In the genomic region with DNA sequence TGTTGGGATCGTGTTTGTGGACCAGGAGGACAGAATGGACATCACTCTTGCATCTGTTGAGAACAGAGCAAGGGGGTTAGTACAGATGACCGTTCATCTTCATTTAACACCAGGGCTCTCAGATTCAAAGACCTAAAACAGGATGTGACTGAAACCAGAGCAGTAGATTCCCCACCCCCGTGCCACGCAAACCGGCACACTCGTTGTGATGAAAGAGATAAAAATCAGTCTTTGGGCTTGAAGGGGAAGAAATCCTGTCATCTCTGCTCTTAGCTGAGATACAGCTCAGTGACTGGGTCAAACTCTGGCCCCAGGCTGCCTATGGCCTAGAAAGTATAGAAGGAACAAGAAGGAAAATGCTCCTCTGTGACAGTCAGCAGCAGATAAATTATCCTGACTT, we compare ENCODE assay signal across 11 cellular contexts.
DNase-seq lines count a peak whose midpoint lies in the region; ATAC-seq and TF ChIP-seq lines count a peak whose summit lies in the region.
"Had no signal": no experiment of that assay in that cellular context is flagged by ENCODE, and none has a peak within 500 bp of the region (broad histone marks: within the 10 kb centered on the region; RNA-seq: fewer than 3 reads in every experiment).

No MANE protein-coding gene starts in this region.

- H3K27ac Mint-ChIP-seq in activated T-helper 2 cell treated with anti-CD3 and anti-CD28 coated beads, Interferon-gamma antibody, Interleukin-2, Interleukin-4, amounts not matched to agents 10 μg/mL and 5 μg/mL and 100 μg/mL, durations not matched to agents 14 hours and 24 hours and 36 hours, result peak overlapping the region; percentile 90

- no peak for TF ChIP-seq CTCF in heart right ventricle (IDR thresholded peaks at IDR 0.05)

- H3K9me3 ChIP-seq in heart right ventricle, result no peaks in the 10 kb centered on the region
- H3K9me3 ChIP-seq: esophagus muscularis mucosa had no signal

- no peaks in the 10 kb centered on the region for H3K9me3 Mint-ChIP-seq in activated T-helper 2 cell treated with anti-CD3 and anti-CD28 coated beads, Interferon-gamma antibody, Interleukin-2, Interleukin-4, amounts not matched to agents 10 μg/mL and 5 μg/mL and 100 μg/mL, durations not matched to agents 14 hours and 24 hours and 36 hours

- ATAC-seq in heart right ventricle, result no peak
- no peak for ATAC-seq in GM21529 (IDR thresholded peaks at IDR 0.05; ENCODE audit: unreplicated experiment)
- ATAC-seq: left colon had no signal

- no peak overlapping the region for H3K4me3 ChIP-seq in heart right ventricle
- H3K4me3 ChIP-seq: esophagus muscularis mucosa had no signal

- peak overlapping the region; percentile 72 for H3K4me3 Mint-ChIP-seq in activated T-helper 2 cell treated with anti-CD3 and anti-CD28 coated beads, Interferon-gamma antibody, Interleukin-2, Interleukin-4, amounts not matched to agents 10 μg/mL and 5 μg/mL and 100 μg/mL, durations not matched to agents 14 hours and 24 hours and 36 hours (ENCODE audit: low read depth)

- 54 to 58% methylated on average over 6 of the region's 6 CpGs for WGBS in heart right ventricle, 2 donors

- H3K4me1 Mint-ChIP-seq in activated T-helper 2 cell treated with anti-CD3 and anti-CD28 coated beads, Interferon-gamma antibody, Interleukin-2, Interleukin-4, amounts not matched to agents 10 μg/mL and 5 μg/mL and 100 μg/mL, durations not matched to agents 14 hours and 24 hours and 36 hours (ENCODE audit: low read depth), result peaks cover 71% of the 10 kb centered on the region

- no peaks in the 10 kb centered on the region for H3K27me3 Mint-ChIP-seq in activated T-helper 2 cell treated with anti-CD3 and anti-CD28 coated beads, Interferon-gamma antibody, Interleukin-2, Interleukin-4, amounts not matched to agents 10 μg/mL and 5 μg/mL and 100 μg/mL, durations not matched to agents 14 hours and 24 hours and 36 hours (ENCODE audit: low read depth)

- DNase-seq in ELF-1 (ENCODE audit: low read depth, low spot score) (peak; percentile 27), T-helper 9 cell (peak; percentile 28), NCI-H748 (lab: John Stamatoyannopoulos, UW; ENCODE audit: unreplicated experiment) (no peak), heart right ventricle (no peak), HPDE6-E6E7 (ENCODE audit: extremely low spot score) (no peak)
- peak; percentile 74 for DNase-seq in activated T-helper 2 cell treated with anti-CD3 and anti-CD28 coated beads, Interferon-gamma antibody, Interleukin-2, Interleukin-4, amounts not matched to agents 10 μg/mL and 5 μg/mL and 100 μg/mL, durations not matched to agents 14 hours and 24 hours and 36 hours (ENCODE audit: low spot score)
- peak; percentile 66 to 67 for DNase-seq in stimulated activated CD4-positive, alpha-beta T cell treated with anti-CD3 and anti-CD28 coated beads, Interleukin-1b, Interleukin-23, amount 100 ng/mL, for 4 hours (ENCODE audit: low read depth in 2 of 2)
- DNase-seq: amygdala, left colon had no signal

- no peaks in the 10 kb centered on the region for H3K4me1 ChIP-seq in heart right ventricle
- H3K4me1 ChIP-seq: esophagus muscularis mucosa had no signal

- H3K27me3 ChIP-seq in heart right ventricle, result peaks cover 0 to 6% (median 0%) of the 10 kb centered on the region in 7 donors

- peak overlapping the region in 1 of 10 donors; percentile 31 for H3K27ac ChIP-seq in heart right ventricle
- H3K27ac ChIP-seq: esophagus muscularis mucosa had no signal

- peaks cover 63% of the 10 kb centered on the region for H3K36me3 Mint-ChIP-seq in activated T-helper 2 cell treated with anti-CD3 and anti-CD28 coated beads, Interferon-gamma antibody, Interleukin-2, Interleukin-4, amounts not matched to agents 10 μg/mL and 5 μg/mL and 100 μg/mL, durations not matched to agents 14 hours and 24 hours and 36 hours (ENCODE audit: low read depth)

- intact Hi-C loops in activated T-helper 2 cell treated with anti-CD3 and anti-CD28 coated beads, Interferon-gamma antibody, Interleukin-2, Interleukin-4, amounts not matched to agents 10 μg/mL and 5 μg/mL and 100 μg/mL, durations not matched to agents 14 hours and 24 hours and 36 hours (cut with micrococcal nuclease), result loop anchor here (1.0 to 10.0 kb wide), 6 partner anchors 11 to 540 kb away; a partner anchor contains a TSS
- intact Hi-C loops in heart right ventricle (cut with DNase I), result loop anchor here in 3 of 10 donors (5.0 kb wide), 2 partner anchors 72 to 87 kb away; no protein-coding TSS in a partner anchor

- no peaks in the 10 kb centered on the region for H3K36me3 ChIP-seq in heart right ventricle
- H3K36me3 ChIP-seq: esophagus muscularis mucosa had no signal

Comparison
In these comparisons a context has a peak if more than half of its experiments do, and no peak if none do; other contexts are left out.
1. DNase-seq: peak in ELF-1 (single experiment), T-helper 9 cell (single experiment), activated T-helper 2 cell treated with anti-CD3 and anti-CD28 coated beads, Interferon-gamma antibody, Interleukin-2, Interleukin-4, amounts not matched to agents 10 μg/mL and 5 μg/mL and 100 μg/mL, durations not matched to agents 14 hours and 24 hours and 36 hours (single experiment) and stimulated activated CD4-positive, alpha-beta T cell treated with anti-CD3 and anti-CD28 coated beads, Interleukin-1b, Interleukin-23, amount 100 ng/mL, for 4 hours (2 of 2); none in NCI-H748 (single experiment), heart right ventricle (0 of 2) and HPDE6-E6E7 (single experiment).